In the genomic region with DNA sequence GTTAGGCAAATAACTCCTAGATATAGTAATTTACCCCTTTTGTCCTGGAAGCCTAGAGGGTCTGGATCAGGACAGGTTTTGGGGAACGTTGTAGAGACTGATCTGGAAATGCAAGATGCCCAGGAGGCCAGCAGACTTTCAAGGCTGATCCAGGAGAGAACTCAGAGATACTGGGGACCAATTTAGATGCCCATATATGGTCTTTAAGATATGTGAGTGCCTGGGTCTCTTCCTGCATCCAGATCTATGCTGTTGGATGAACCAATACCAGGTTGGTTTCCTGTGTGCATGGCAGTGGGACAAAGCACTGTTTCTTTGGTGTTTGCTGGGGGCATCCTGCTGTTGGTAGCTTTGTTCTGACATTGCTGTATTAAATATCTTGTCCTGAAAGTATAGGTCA, we compare ENCODE assay signal across 26 cellular contexts. TPM values are rescaled to one million over a fixed set of nuclear protein-coding genes. Genes with fewer than 3 reads are reported as not detected.
DNase-seq lines count a peak whose midpoint lies in the region; ATAC-seq and TF ChIP-seq lines count a peak whose summit lies in the region.
"Had no signal": no experiment of that assay in that cellular context is flagged by ENCODE, and none has a peak within 500 bp of the region (broad histone marks: within the 10 kb centered on the region; RNA-seq: fewer than 3 reads in every experiment).

No MANE protein-coding gene starts in this region.

- H3K4me2 ChIP-seq in mesenchymal stem cell (ENCODE audit: low read length, poor library complexity, severe bottlenecking) = no peak overlapping the region
- no peak overlapping the region for H3K4me2 ChIP-seq in osteoblast (ENCODE audit: insufficient read depth, low read length)
- H3K4me2 ChIP-seq: BLaER1 had no signal

- no peaks in the 10 kb centered on the region for H3K27me3 ChIP-seq in mesenchymal stem cell (ENCODE audit: control insufficient read depth in 1 of 2, insufficient read depth in 1 of 2, low read length in 2 of 2)
- H3K27me3 ChIP-seq in osteoblast (ENCODE audit: insufficient read depth, low read length) = no peaks in the 10 kb centered on the region
- H3K27me3 ChIP-seq: BE2C, BLaER1 had no signal

- H4K91ac ChIP-seq in mesenchymal stem cell (ENCODE audit: low read length) = no peak overlapping the region

- H2BK12ac ChIP-seq in mesenchymal stem cell (ENCODE audit: low read length in 2 of 2) = no peak overlapping the region

- no peaks in the 10 kb centered on the region for H3K9me3 Mint-ChIP-seq in stimulated activated naive B cell treated with anti-CD40 and anti-IgM and Interleukin-4, amounts not matched to agents 10 μg/mL and 1 μg/mL and 100 μg/mL, for 72 hours
- H3K9me3 Mint-ChIP-seq: CD14-positive monocyte; CD4-positive, alpha-beta memory T cell; CD4-positive, CD25-positive, alpha-beta regulatory T cell; CD8-positive, alpha-beta memory T cell had no signal

- ATAC-seq in T-helper 17 cell = no peak
- no peak for ATAC-seq in stimulated activated naive B cell treated with anti-CD40 and anti-IgM and Interleukin-4, amounts not matched to agents 10 μg/mL and 1 μg/mL and 100 μg/mL, for 72 hours (replicated peaks)
- no peak for ATAC-seq in HG02870 (IDR thresholded peaks at IDR 0.05; ENCODE audit: unreplicated experiment)
- ATAC-seq in GM18870 (IDR thresholded peaks at IDR 0.05; ENCODE audit: unreplicated experiment) = no peak
- ATAC-seq: GM12878 had no signal

- H4K20me1 ChIP-seq in osteoblast (ENCODE audit: insufficient read depth, low read length) = peaks cover 3% of the 10 kb centered on the region
- H4K20me1 ChIP-seq: BLaER1 had no signal

- no peak overlapping the region for H2BK15ac ChIP-seq in mesenchymal stem cell (ENCODE audit: low read depth, poor library complexity, severe bottlenecking)

- peaks cover 40% of the 10 kb centered on the region for H3K79me1 ChIP-seq in mesenchymal stem cell (replicated peaks; ENCODE audit: low read length, poor library complexity, severe bottlenecking)

- no peak overlapping the region for H3K4me3 ChIP-seq in mesenchymal stem cell (ENCODE audit: insufficient read depth in 1 of 2, low read depth in 1 of 2, low read length in 2 of 2)
- no peak overlapping the region for H3K4me3 ChIP-seq in osteoblast (ENCODE audit: insufficient read depth, low read length)
- H3K4me3 ChIP-seq: BLaER1, GM12878 had no signal

- H3K18ac ChIP-seq in mesenchymal stem cell (ENCODE audit: low read depth in 1 of 2, low read length in 2 of 2) = no peak overlapping the region

- H2AFZ ChIP-seq in mesenchymal stem cell (ENCODE audit: low read depth, low read length) (no peak overlapping the region), osteoblast (ENCODE audit: low read length) (no peak overlapping the region)

- H3K27ac Mint-ChIP-seq in T-helper 17 cell = peak overlapping the region; percentile 16
- H3K27ac Mint-ChIP-seq in stimulated activated naive B cell treated with anti-CD40 and anti-IgM and Interleukin-4, amounts not matched to agents 10 μg/mL and 1 μg/mL and 100 μg/mL, for 72 hours = peak overlapping the region; percentile 14

- no peak overlapping the region for H2AK5ac ChIP-seq in mesenchymal stem cell (ENCODE audit: low read length, severe bottlenecking)

- H3K23ac ChIP-seq in mesenchymal stem cell (ENCODE audit: low read length in 2 of 2) = no peak overlapping the region

- no peak overlapping the region for H2BK5ac ChIP-seq in mesenchymal stem cell (ENCODE audit: low read depth, low read length, poor library complexity, severe bottlenecking)

- no peak overlapping the region for H4K8ac ChIP-seq in mesenchymal stem cell (ENCODE audit: low read length)

- H3K4ac ChIP-seq in mesenchymal stem cell (ENCODE audit: low read depth in 1 of 2, low read length in 2 of 2) = no peak overlapping the region

- peaks cover 9% of the 10 kb centered on the region for H3K4me1 ChIP-seq in mesenchymal stem cell (ENCODE audit: control insufficient read depth, insufficient read depth, low read depth, low read length)
- H3K4me1 ChIP-seq in osteoblast (ENCODE audit: insufficient read depth, low read length) = no peaks in the 10 kb centered on the region
- H3K4me1 ChIP-seq: BE2C had no signal

- H3K27me3 Mint-ChIP-seq in T-helper 17 cell = no peaks in the 10 kb centered on the region
- no peaks in the 10 kb centered on the region for H3K27me3 Mint-ChIP-seq in stimulated activated naive B cell treated with anti-CD40 and anti-IgM and Interleukin-4, amounts not matched to agents 10 μg/mL and 1 μg/mL and 100 μg/mL, for 72 hours
- H3K27me3 Mint-ChIP-seq: CD4-positive, alpha-beta memory T cell; CD4-positive, CD25-positive, alpha-beta regulatory T cell; CD8-positive, alpha-beta memory T cell had no signal

- H3K4me3 Mint-ChIP-seq in T-helper 17 cell = no peak overlapping the region
- H3K4me3 Mint-ChIP-seq in stimulated activated naive B cell treated with anti-CD40 and anti-IgM and Interleukin-4, amounts not matched to agents 10 μg/mL and 1 μg/mL and 100 μg/mL, for 72 hours = no peak overlapping the region
- H3K4me3 Mint-ChIP-seq: CD14-positive monocyte; CD4-positive, alpha-beta memory T cell; CD8-positive, alpha-beta memory T cell had no signal

- H2BK120ac ChIP-seq in mesenchymal stem cell (ENCODE audit: low read depth, low read length) = peak overlapping the region; percentile 68

- TF ChIP-seq CTCF in osteoblast (IDR thresholded peaks at IDR 0.05; ENCODE audit: extremely low read depth, low read depth, low read length) = no peak

- peaks cover 5% of the 10 kb centered on the region for H3K79me2 ChIP-seq in osteoblast (ENCODE audit: insufficient read depth, low read length)

- no peak overlapping the region for H3K9ac ChIP-seq in mesenchymal stem cell (ENCODE audit: low read length)
- H3K9ac ChIP-seq: BLaER1 had no signal

- WGBS in mesenchymal stem cell = 0% methylated on average over 1 of the region's 1 CpG

- peaks cover 7% of the 10 kb centered on the region for H3K4me1 Mint-ChIP-seq in T-helper 17 cell
- H3K4me1 Mint-ChIP-seq in stimulated activated naive B cell treated with anti-CD40 and anti-IgM and Interleukin-4, amounts not matched to agents 10 μg/mL and 1 μg/mL and 100 μg/mL, for 72 hours = peaks cover 0 to 8% of the 10 kb centered on the region in 2 donors

- H3K14ac ChIP-seq in mesenchymal stem cell (ENCODE audit: low read length in 2 of 2) = no peak overlapping the region

- H3K27ac ChIP-seq in mesenchymal stem cell (ENCODE audit: low read length, poor library complexity, severe bottlenecking) (no peak overlapping the region), osteoblast (ENCODE audit: low read depth, low read length) (no peak overlapping the region)
- H3K27ac ChIP-seq: BLaER1 had no signal

- no peaks in the 10 kb centered on the region for H3K9me3 ChIP-seq in T-helper 17 cell (ENCODE audit: control insufficient read depth, low read length, poor library complexity, severe bottlenecking)
- H3K9me3 ChIP-seq in mesenchymal stem cell (ENCODE audit: control insufficient read depth, low read length) = no peaks in the 10 kb centered on the region
- H3K9me3 ChIP-seq in osteoblast (ENCODE audit: low read depth, low read length) = no peaks in the 10 kb centered on the region
- H3K9me3 ChIP-seq: BE2C, BLaER1 had no signal

- DNase-seq in T-helper 17 cell (no peak), mesenchymal stem cell (no peak), osteoblast (ENCODE audit: insufficient read length, low spot score, missing footprints) (peak; percentile 45), activated gamma-delta T cell treated with Interleukin-2 at 50 U/mL for 16 hours (no peak)
- DNase-seq in stimulated activated naive B cell treated with anti-CD40 and anti-IgM and Interleukin-4, amounts not matched to agents 10 μg/mL and 1 μg/mL and 100 μg/mL, for 72 hours = no peak
- DNase-seq in stimulated activated CD4-positive, alpha-beta T cell treated with anti-CD3 and anti-CD28 coated beads, Interleukin-1b, Interleukin-23, amount 100 ng/mL, for 48 hours = no peak
- DNase-seq: 8988T; ACHN; BE2C; C1 segment of cervical spinal cord; CD4-positive, alpha-beta memory T cell; CD4-positive, CD25-positive, alpha-beta regulatory T cell; CD8-positive, alpha-beta memory T cell; COR-L47; DMS 273 treated with DMSO at 0.1 percent for 48 hours; DMS153; DMS53; DMS79; DND-41; EL; GDM1 had no signal

- H3K36me3 ChIP-seq in mesenchymal stem cell (ENCODE audit: control insufficient read depth in 1 of 2, insufficient read depth in 2 of 2, low read depth in 1 of 2, low read length in 2 of 2) (peaks cover 30 to 59% of the 10 kb centered on the region in 2 experiments), osteoblast (ENCODE audit: insufficient read depth, low read length) (peaks cover 25% of the 10 kb centered on the region)

- H3K36me3 Mint-ChIP-seq in T-helper 17 cell (ENCODE audit: low read depth) = no peaks in the 10 kb centered on the region
- H3K36me3 Mint-ChIP-seq in stimulated activated naive B cell treated with anti-CD40 and anti-IgM and Interleukin-4, amounts not matched to agents 10 μg/mL and 1 μg/mL and 100 μg/mL, for 72 hours = peaks cover 31 to 37% of the 10 kb centered on the region in 2 donors

RNA-seq across cellular contexts. Expression of a gene that starts 5.4 kb away (rescaled TPM):
- total RNA-seq in T-helper 17 cell (1 to 10 TPM; 8.4 to 9.0 TPM), osteoblast (7.2 and 8.0 TPM in 2 replicates)
- polyA plus RNA-seq in mesenchymal stem cell (2013, experiment 1 of 2) = 84.7 TPM
- 84.6 TPM for polyA plus RNA-seq in mesenchymal stem cell (2013, experiment 2 of 2)

RNA-seq across cellular contexts. Expression of a gene that starts 5.8 kb away (rescaled TPM):
- total RNA-seq in T-helper 17 cell = 10 to 100 TPM; 26.0 to 31.9 TPM
- polyA plus RNA-seq in mesenchymal stem cell (2013, experiment 1 of 2) = 18.6 TPM
- 17.5 TPM for polyA plus RNA-seq in mesenchymal stem cell (2013, experiment 2 of 2)
- 28.3 and 30.4 TPM in 2 replicates for total RNA-seq in osteoblast
